In genomic region chr4:151824647-151825046, GRCh38 we compare ENCODE assay signal across 26 cellular contexts.
"Had no signal": no experiment of that assay in that cellular context is flagged by ENCODE, and none has a peak within 500 bp of the region (broad histone marks: within the 10 kb centered on the region; RNA-seq: fewer than 3 reads in every experiment).

No MANE protein-coding gene starts in this region.

- H3K4me1 Mint-ChIP-seq: activated B cell treated with CpG ODN at 0.5 μM for 24 hours; activated CD4-positive, alpha-beta T cell treated with anti-CD3 and anti-CD28 coated beads for 36 hours; activated CD8-positive, alpha-beta memory T cell treated with anti-CD3 and anti-CD28 coated beads, Interleukin-2, amount 10 ng/mL, durations not matched to agents 7 days and 5 days; endodermal cell; immature natural killer cell; mesothelial cell of epicardium; naive thymus-derived CD4-positive, alpha-beta T cell had no signal

- H3K4me3 ChIP-seq: breast epithelium, heart left ventricle, psoas muscle, right atrium auricular region, thoracic aorta, vagina had no signal

- H3K4me3 Mint-ChIP-seq: activated B cell treated with CpG ODN at 0.5 μM for 24 hours; activated CD4-positive, alpha-beta T cell treated with anti-CD3 and anti-CD28 coated beads for 36 hours; activated CD8-positive, alpha-beta memory T cell treated with anti-CD3 and anti-CD28 coated beads, Interleukin-2, amount 10 ng/mL, durations not matched to agents 7 days and 5 days; activated CD8-positive, alpha-beta T cell treated with anti-CD3 and anti-CD28 coated beads, Interleukin-2, amount 10 ng/mL, durations not matched to agents 7 days and 5 days; endodermal cell; immature natural killer cell; mesothelial cell of epicardium; naive thymus-derived CD4-positive, alpha-beta T cell; type B pancreatic cell had no signal

- H3K27me3 Mint-ChIP-seq: type B pancreatic cell had no signal

- DNase-seq: activated B cell treated with CpG ODN at 0.5 μM for 24 hours; activated CD4-positive, alpha-beta T cell treated with anti-CD3 and anti-CD28 coated beads for 36 hours; activated CD8-positive, alpha-beta memory T cell treated with anti-CD3 and anti-CD28 coated beads, Interleukin-2, amount 10 ng/mL, durations not matched to agents 7 days and 5 days; activated CD8-positive, alpha-beta T cell treated with anti-CD3 and anti-CD28 coated beads, Interleukin-2, amount 10 ng/mL, durations not matched to agents 7 days and 5 days; activated naive CD4-positive, alpha-beta T cell; activated T-cell treated with anti-CD3 and anti-CD28 coated beads, Interleukin-2, amount 50 U/mL, for 48 hours; central memory CD4-positive, alpha-beta T cell; endodermal cell; foreskin fibroblast; heart left ventricle; hypothalamus; immature natural killer cell; left ventricle myocardium superior; naive thymus-derived CD4-positive, alpha-beta T cell; psoas muscle; stimulated activated CD4-positive, alpha-beta T cell treated with anti-CD3 and anti-CD28 coated beads, Interleukin-2, amount 100 ng/mL, for 48 hours; stimulated activated naive CD8-positive, alpha-beta T cell treated with anti-CD3 and anti-CD28 coated beads, Interleukin-15, Interleukin-2, amounts not matched to agents 100 U/mL and 50 U/mL, for 24 hours had no signal

- ATAC-seq: activated CD4-positive, alpha-beta T cell treated with anti-CD3 and anti-CD28 coated beads for 36 hours; activated CD8-positive, alpha-beta memory T cell treated with anti-CD3 and anti-CD28 coated beads, Interleukin-2, amount 10 ng/mL, durations not matched to agents 7 days and 5 days; activated CD8-positive, alpha-beta T cell treated with anti-CD3 and anti-CD28 coated beads, Interleukin-2, amount 10 ng/mL, durations not matched to agents 7 days and 5 days; activated naive CD4-positive, alpha-beta T cell treated with anti-CD3 and anti-CD28 coated beads, Interleukin-2, amount 50 U/mL, for 72 hours; esophagus mucosa; heart left ventricle; left ventricle myocardium superior; naive thymus-derived CD4-positive, alpha-beta T cell; psoas muscle; stimulated activated naive CD8-positive, alpha-beta T cell treated with anti-CD3 and anti-CD28 coated beads, Interleukin-15, Interleukin-2, amounts not matched to agents 100 U/mL and 50 U/mL, for 24 hours had no signal

- H3K9ac ChIP-seq: parathyroid adenoma had no signal

- H3K27ac Mint-ChIP-seq: activated B cell treated with CpG ODN at 0.5 μM for 24 hours; activated CD4-positive, alpha-beta T cell treated with anti-CD3 and anti-CD28 coated beads for 36 hours; activated CD8-positive, alpha-beta memory T cell treated with anti-CD3 and anti-CD28 coated beads, Interleukin-2, amount 10 ng/mL, durations not matched to agents 7 days and 5 days; activated CD8-positive, alpha-beta T cell treated with anti-CD3 and anti-CD28 coated beads, Interleukin-2, amount 10 ng/mL, durations not matched to agents 7 days and 5 days; activated naive CD4-positive, alpha-beta T cell treated with anti-CD3 and anti-CD28 coated beads, Interleukin-2, amount 50 U/mL, for 72 hours; endodermal cell; immature natural killer cell; mesothelial cell of epicardium; naive thymus-derived CD4-positive, alpha-beta T cell; type B pancreatic cell had no signal

- H3K36me3 Mint-ChIP-seq: activated CD8-positive, alpha-beta memory T cell treated with anti-CD3 and anti-CD28 coated beads, Interleukin-2, amount 10 ng/mL, durations not matched to agents 7 days and 5 days; immature natural killer cell; mesothelial cell of epicardium; naive thymus-derived CD4-positive, alpha-beta T cell; type B pancreatic cell had no signal

- H3K4me1 ChIP-seq: breast epithelium, parathyroid adenoma, psoas muscle, right atrium auricular region, vagina had no signal

- H3K9me3 Mint-ChIP-seq: activated B cell treated with CpG ODN at 0.5 μM for 24 hours, immature natural killer cell had no signal

- H2AFZ ChIP-seq: parathyroid adenoma had no signal

- H3K27ac ChIP-seq: breast epithelium, heart left ventricle, parathyroid adenoma, psoas muscle, right atrium auricular region, thoracic aorta, vagina had no signal

- H3K9me3 ChIP-seq: psoas muscle, right atrium auricular region, thoracic aorta, vagina had no signal

- H3K27me3 ChIP-seq: breast epithelium, heart left ventricle, right atrium auricular region, vagina had no signal

- H3K36me3 ChIP-seq: breast epithelium, heart left ventricle, right atrium auricular region, thoracic aorta, vagina had no signal
